In the genomic region with DNA sequence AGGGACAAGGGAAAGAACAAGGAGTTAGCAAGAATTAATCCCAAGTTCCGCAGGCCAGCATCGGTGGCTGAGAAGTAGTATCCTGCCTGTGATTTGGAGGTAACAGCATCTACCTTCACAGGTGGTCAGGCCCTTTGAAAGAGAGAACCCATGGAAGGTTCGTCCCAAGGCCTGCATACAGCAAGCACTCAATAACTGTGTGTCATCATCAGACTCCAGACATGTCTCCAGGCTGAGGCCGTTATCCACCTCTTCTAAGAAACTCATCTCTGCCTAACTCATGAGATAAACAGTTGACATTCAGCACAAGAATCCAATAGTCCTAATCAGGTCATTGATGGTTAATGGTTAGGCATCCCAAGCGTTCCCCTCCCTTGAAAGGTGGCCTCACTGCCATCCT, we compare ENCODE assay signal across 1 cellular context.
A peak's percentile ranks its signal among the peaks of the same experiment; 100 is the strongest.
TF ChIP-seq lines count a peak whose summit lies in the region.

No MANE protein-coding gene starts in this region.

TF ChIP-seq in K562, 482 proteins besides CTCF, POLR2A, EP300 and RAD21:
- no peak for TF ChIP-seq FOXJ2 (tag; IDR thresholded peaks at IDR 0.05)
- 0 out of 2 replicates have a peak, but pooled peaks have one; percentile 1 for TF ChIP-seq ARID1B (IDR thresholded peaks at IDR 0.05)
- no peak for TF ChIP-seq ZNF316 (IDR thresholded peaks at IDR 0.05)
- TF ChIP-seq ZBTB26 (CRISPR knock-in tag; IDR thresholded peaks at IDR 0.05), result no peak
- 0 out of 2 replicates have a peak, but pooled peaks have one; percentile 4 for TF ChIP-seq LEF1 (IDR thresholded peaks at IDR 0.05)
- no peak for TF ChIP-seq IRF2 (CRISPR knock-in tag; IDR thresholded peaks at IDR 0.05)
- TF ChIP-seq SIN3B (IDR thresholded peaks at IDR 0.05; ENCODE audit: low read depth), result no peak
- TF ChIP-seq ZKSCAN8 (CRISPR knock-in tag; IDR thresholded peaks at IDR 0.05), result peak; percentile 94
- TF ChIP-seq, protein P1, sequence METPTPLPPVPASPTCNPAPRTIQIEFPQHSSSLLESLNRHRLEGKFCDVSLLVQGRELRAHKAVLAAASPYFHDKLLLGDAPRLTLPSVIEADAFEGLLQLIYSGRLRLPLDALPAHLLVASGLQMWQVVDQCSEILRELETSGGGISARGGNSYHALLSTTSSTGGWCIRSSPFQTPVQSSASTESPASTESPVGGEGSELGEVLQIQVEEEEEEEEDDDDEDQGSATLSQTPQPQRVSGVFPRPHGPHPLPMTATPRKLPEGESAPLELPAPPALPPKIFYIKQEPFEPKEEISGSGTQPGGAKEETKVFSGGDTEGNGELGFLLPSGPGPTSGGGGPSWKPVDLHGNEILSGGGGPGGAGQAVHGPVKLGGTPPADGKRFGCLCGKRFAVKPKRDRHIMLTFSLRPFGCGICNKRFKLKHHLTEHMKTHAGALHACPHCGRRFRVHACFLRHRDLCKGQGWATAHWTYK (CRISPR knock-in tag; IDR thresholded peaks at IDR 0.05), result no peak
- no peak for TF ChIP-seq TSC22D4 (tag; IDR thresholded peaks at IDR 0.05)
- TF ChIP-seq BDP1 (IDR thresholded peaks at IDR 0.05; ENCODE audit: insufficient read depth, insufficient read length), result no peak
- peak; percentile 36; the same call in 1 of the 2 replicates for TF ChIP-seq FOSL1 (tag; conservative IDR thresholded peaks at IDR 0.05)
- TF ChIP-seq GTF2B (IDR thresholded peaks at IDR 0.05; ENCODE audit: extremely low read depth, insufficient read length), result no peak
- TF ChIP-seq, protein P2, sequence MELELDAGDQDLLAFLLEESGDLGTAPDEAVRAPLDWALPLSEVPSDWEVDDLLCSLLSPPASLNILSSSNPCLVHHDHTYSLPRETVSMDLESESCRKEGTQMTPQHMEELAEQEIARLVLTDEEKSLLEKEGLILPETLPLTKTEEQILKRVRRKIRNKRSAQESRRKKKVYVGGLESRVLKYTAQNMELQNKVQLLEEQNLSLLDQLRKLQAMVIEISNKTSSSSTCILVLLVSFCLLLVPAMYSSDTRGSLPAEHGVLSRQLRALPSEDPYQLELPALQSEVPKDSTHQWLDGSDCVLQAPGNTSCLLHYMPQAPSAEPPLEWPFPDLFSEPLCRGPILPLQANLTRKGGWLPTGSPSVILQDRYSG (tag; conservative IDR thresholded peaks at IDR 0.05; ENCODE audit: low read depth), result no peak
TF ChIP-seq in K562: peak in this region for 4.
